ENCODE assay signal across 8 cellular contexts in the genomic region with DNA sequence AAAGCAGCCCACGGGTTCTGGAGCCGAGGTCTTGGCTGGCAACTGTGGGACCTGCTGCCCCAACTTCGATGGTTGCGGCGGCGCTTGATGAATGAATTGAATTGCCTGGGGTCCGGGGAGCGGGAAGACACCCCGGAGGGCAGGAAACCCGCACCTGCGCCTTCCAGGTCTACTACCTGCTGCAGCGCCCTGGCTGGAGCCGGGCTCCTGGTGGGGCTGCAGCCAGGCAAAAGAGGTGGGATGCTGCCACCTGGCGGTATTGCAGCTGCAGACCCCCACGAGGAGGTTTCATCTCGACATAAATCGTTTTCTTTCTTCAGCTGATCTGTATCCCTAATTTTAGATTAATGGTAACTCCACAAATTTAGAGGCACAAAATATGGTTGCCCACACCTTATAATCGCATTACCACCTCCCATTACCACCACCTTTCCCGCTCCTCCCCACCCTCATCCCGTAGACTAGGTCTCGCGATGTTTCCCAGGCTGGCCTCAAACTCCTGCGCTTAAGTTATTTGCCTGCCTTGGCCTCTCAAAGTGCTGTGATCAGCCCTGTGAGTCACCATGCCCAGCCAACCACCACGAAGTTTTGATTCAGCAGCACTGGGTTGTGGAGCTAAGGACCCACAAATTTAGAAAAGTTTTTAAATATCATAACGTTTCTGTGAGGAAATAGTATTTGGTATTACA.
A peak's percentile ranks its signal among the peaks of the same experiment; 100 is the strongest.
DNase-seq lines count a peak whose midpoint lies in the region; TF ChIP-seq lines count a peak whose summit lies in the region.
"Not testable (repeated sequence)": the region's sequence is repeated elsewhere in the genome, so short reads cannot be mapped to it uniquely, and the experiment has no call there.

No MANE protein-coding gene starts in this region.

- not testable (repeated sequence) for H4K5ac ChIP-seq in H9 (ENCODE audit: insufficient read length, low read depth, low read length)

- no CpG with 5 or more reads among the region's 25 CpGs for WGBS in H9 (ENCODE audit: extremely low coverage, insufficient read length, low lambda C conversion rate)
- WGBS in endodermal cell (ENCODE audit: insufficient coverage in 1 of 2, insufficient read length in 1 of 2), 2 experiments = 79 to 81% methylated on average over 21 to 24 of the region's 25 CpGs

- H3K23me2 ChIP-seq in H9 (ENCODE audit: insufficient read length, low read depth, low read length, poor library complexity, severe bottlenecking) = not testable (repeated sequence)

- not testable (repeated sequence) for H2BK15ac ChIP-seq in H9 (ENCODE audit: low read depth, low read length)

- TF ChIP-seq CTCF in H9 (conservative IDR thresholded peaks at IDR 0.05) (peak; percentile 31; the same call in 2 of the 3 replicates), endodermal cell (conservative IDR thresholded peaks at IDR 0.05) (peak; percentile 60)

- not testable (repeated sequence) for H3K14ac ChIP-seq in H9 (ENCODE audit: insufficient read depth, low read length)

- not testable (repeated sequence) for H3K27ac Mint-ChIP-seq in H9, endodermal cell

- not testable (repeated sequence) for H3K4me3 ChIP-seq in MG63; endodermal cell (ENCODE audit: low read length)

- not testable (repeated sequence) for H3K4me1 ChIP-seq in H9 (ENCODE audit: insufficient read depth, low read length); endodermal cell (ENCODE audit: control insufficient read depth, insufficient read depth, low read length)

- not testable (repeated sequence) for H3K9ac ChIP-seq in H9 (ENCODE audit: extremely low read depth, insufficient read length, low read length); endodermal cell (ENCODE audit: extremely low read depth, low read length, poor library complexity, severe bottlenecking)

- not testable (repeated sequence) for H2BK120ac ChIP-seq in H9 (ENCODE audit: low read depth, low read length, poor library complexity, severe bottlenecking)

- not testable (repeated sequence) for H3K79me2 ChIP-seq in H9 (ENCODE audit: insufficient read depth, low read length)

- H2BK12ac ChIP-seq in H9 (ENCODE audit: insufficient read length, low read depth, low read length) = not testable (repeated sequence)

- H3K18ac ChIP-seq in H9 (ENCODE audit: insufficient read length, low read depth, low read length) = not testable (repeated sequence)

- not testable (repeated sequence) for H2AK5ac ChIP-seq in H9 (ENCODE audit: insufficient read length, low read length)

- not testable (repeated sequence) for H3K23ac ChIP-seq in H9 (ENCODE audit: insufficient read length, low read depth, low read length)

- not testable (repeated sequence) for H3K27me3 ChIP-seq in H9 (ENCODE audit: insufficient read depth, low read length); MG63; endodermal cell (ENCODE audit: control insufficient read depth, insufficient read depth, low read length, poor library complexity, severe bottlenecking)

- not testable (repeated sequence) for H2AFZ ChIP-seq in H9 (ENCODE audit: low read length)

- H3K4me1 Mint-ChIP-seq in H9, endodermal cell: not testable (repeated sequence)

- H3K36me3 ChIP-seq in MG63; endodermal cell (ENCODE audit: control insufficient read depth, insufficient read depth, low read length): not testable (repeated sequence)

- not testable (repeated sequence) for H2BK20ac ChIP-seq in H9 (ENCODE audit: low read depth, low read length, poor library complexity, severe bottlenecking)

- H3K27ac ChIP-seq in H9 (ENCODE audit: insufficient read length, low read depth, low read length); endodermal cell (ENCODE audit: low read depth, low read length): not testable (repeated sequence)

- H4K91ac ChIP-seq in H9 (ENCODE audit: insufficient read length, low read depth, low read length) = not testable (repeated sequence)

- H3K27me3 Mint-ChIP-seq in H9 (ENCODE audit: low read depth); endodermal cell (ENCODE audit: insufficient read depth): not testable (repeated sequence)

- not testable (repeated sequence) for H3K4me3 Mint-ChIP-seq in H9, endodermal cell

- H3T11ph ChIP-seq in H9 (ENCODE audit: low read length) = not testable (repeated sequence)

- not testable (repeated sequence) for H3K79me1 ChIP-seq in H9 (ENCODE audit: insufficient read depth, low read depth, low read length, poor library complexity, severe bottlenecking)

- peaks cover 58% of the 10 kb centered on the region for H3K9me3 ChIP-seq in H9 (ENCODE audit: control insufficient read depth, low read depth, low read length)
- H3K9me3 ChIP-seq in MG63 = not testable (repeated sequence)
- H3K9me3 ChIP-seq in endodermal cell (ENCODE audit: control insufficient read depth, low read length) = peaks cover 28% of the 10 kb centered on the region

- peaks cover 5 to 23% (median 14%) of the 10 kb centered on the region in 3 experiments; a peak in 6 of 7 replicates for H3K36me3 Mint-ChIP-seq in H9 (ENCODE audit: insufficient read depth in 1 of 3, low read depth in 3 of 3)
- H3K36me3 Mint-ChIP-seq in endodermal cell (ENCODE audit: low read depth) = not testable (repeated sequence)

- H4K8ac ChIP-seq in H9 (replicated peaks; ENCODE audit: insufficient read length, low read depth, low read length) = not testable (repeated sequence)

- not testable (repeated sequence) for H3K56ac ChIP-seq in H9 (ENCODE audit: insufficient read length, low read depth, low read length)

- H3K4ac ChIP-seq in H9 (ENCODE audit: low read depth, low read length) = not testable (repeated sequence)

- not testable (repeated sequence) for H2BK5ac ChIP-seq in H9 (ENCODE audit: insufficient read length, low read length)

- H3K9me3 Mint-ChIP-seq in H9 (peaks cover 88 to 94% of the 10 kb centered on the region in 2 experiments), endodermal cell (peaks cover 91% of the 10 kb centered on the region)

- DNase-seq in COLO668 (lab: John Stamatoyannopoulos, UW; ENCODE audit: unreplicated experiment) (peak; percentile 23), MG63 (peak; percentile 47), NCI-H446 treated with DMSO at 0.1 percent for 48 hours (lab: John Stamatoyannopoulos, UW) (peak; percentile 5), SHP77 treated with DMSO at 0.1 percent for 48 hours (lab: John Stamatoyannopoulos, UW) (peak; percentile 66), endodermal cell (peak; percentile 58)
- not testable (repeated sequence) for DNase-seq in H9
- peak; percentile 74 for DNase-seq in activated CD8-positive, alpha-beta memory T cell treated with anti-CD3 and anti-CD28 coated beads, Interleukin-2, amount 50 U/mL, for 48 hours
- DNase-seq in stimulated activated CD4-positive, alpha-beta T cell treated with anti-CD3 and anti-CD28 coated beads, Interleukin-2, amount 100 ng/mL, for 4 hours (ENCODE audit: low read depth) = peak; percentile 13

- H3K4me2 ChIP-seq in H9 (ENCODE audit: insufficient read depth, insufficient read length, low read length) = not testable (repeated sequence)

- not testable (repeated sequence) for H4K20me1 ChIP-seq in H9 (ENCODE audit: control insufficient read depth, insufficient read depth, insufficient read length)
